20 cellular contexts compared by ENCODE assay signal in the genomic region with DNA sequence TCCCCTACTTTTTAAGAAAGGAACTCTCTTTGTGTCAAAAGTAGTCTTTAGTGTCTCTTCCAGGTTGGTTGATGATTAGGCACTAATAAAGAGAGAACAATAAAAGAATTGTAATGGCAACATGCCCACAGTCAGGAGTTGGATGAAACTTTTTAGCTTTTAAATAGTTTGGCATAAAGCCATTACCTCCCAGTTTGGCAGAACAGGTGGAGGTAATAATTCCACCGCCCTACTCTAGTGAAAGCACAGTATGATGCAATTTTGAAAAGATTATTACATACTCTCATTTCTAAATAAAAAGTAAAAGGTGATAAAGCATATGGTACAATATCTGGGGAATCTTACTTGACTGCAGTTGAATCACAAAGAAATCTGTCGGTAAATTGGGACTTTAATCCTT.
DNase-seq lines count a peak whose midpoint lies in the region; ATAC-seq and TF ChIP-seq lines count a peak whose summit lies in the region.
"Had no signal": no experiment of that assay in that cellular context is flagged by ENCODE, and none has a peak within 500 bp of the region (broad histone marks: within the 10 kb centered on the region; RNA-seq: fewer than 3 reads in every experiment).

No MANE protein-coding gene starts in this region.

- CTCF ChIA-PET in MCF 10A (lab: Yijun Ruan, JAX) (interaction anchor here (0.7 kb wide), 1 partner anchor 40 kb away, joined by 3 read pairs; no protein-coding TSS in a partner anchor), WTC11 (lab: Charles Lee) (no interaction called here)

- TF ChIP-seq POLR2A in breast epithelium (IDR thresholded peaks at IDR 0.05): no peak

- no peaks in the 10 kb centered on the region for H3K27me3 ChIP-seq in breast epithelium
- no peaks in the 10 kb centered on the region for H3K27me3 ChIP-seq in RWPE2 (ENCODE audit: insufficient read depth, poor library complexity, severe bottlenecking)

- H3K36me3 Mint-ChIP-seq in MCF 10A (ENCODE audit: insufficient read depth, unreplicated experiment): no peaks in the 10 kb centered on the region
- H3K36me3 Mint-ChIP-seq in chondrocyte (ENCODE audit: low read depth): no peaks in the 10 kb centered on the region
- no peaks in the 10 kb centered on the region for H3K36me3 Mint-ChIP-seq in WTC11

- H3K4me3 Mint-ChIP-seq in MCF 10A (ENCODE audit: unreplicated experiment) (peak overlapping the region; percentile 8), chondrocyte (ENCODE audit: unreplicated experiment) (no peak overlapping the region), WTC11 (no peak overlapping the region)
- H3K4me3 Mint-ChIP-seq: CD4-positive, alpha-beta T cell; H9 had no signal

- peak overlapping the region; percentile 82 for H3K27ac Mint-ChIP-seq in MCF 10A (ENCODE audit: low read depth, unreplicated experiment)
- H3K27ac Mint-ChIP-seq in chondrocyte (ENCODE audit: unreplicated experiment): no peak overlapping the region
- H3K27ac Mint-ChIP-seq in WTC11: no peak overlapping the region
- H3K27ac Mint-ChIP-seq: CD4-positive, alpha-beta T cell; H9 had no signal

- intact Hi-C loops in MCF 10A (cut with micrococcal nuclease): no loop called here
- intact Hi-C loops in breast epithelium (cut with DNase I; ENCODE audit: low total_unique reads): no loop called here

- H3K4me1 Mint-ChIP-seq in MCF 10A (ENCODE audit: insufficient read depth, unreplicated experiment) (peaks cover 36% of the 10 kb centered on the region), chondrocyte (ENCODE audit: low read depth) (peaks cover 11% of the 10 kb centered on the region), WTC11 (peaks cover 4% of the 10 kb centered on the region; the same call in 1 of the 2 replicates)

- no TSS peak for BruUV-seq in MCF 10A (replicated peaks; lab: Mats Ljungman, UMichigan)

- POLR2A ChIA-PET in MCF 10A (lab: Yijun Ruan, JAX) (interaction anchor here (0.9 to 1.7 kb wide), 3 partner anchors 11 to 82 kb away, joined by 3 to 6 read pairs (median 4); no protein-coding TSS in a partner anchor), WTC11 (lab: Charles Lee) (no interaction called here)

- no peak overlapping the region for H3K27ac ChIP-seq in breast epithelium
- no peak overlapping the region for H3K27ac ChIP-seq in RWPE2 (ENCODE audit: poor library complexity, severe bottlenecking)
- H3K27ac ChIP-seq: 22Rv1, A549, C4-2B had no signal

- TF ChIP-seq CTCF in MCF 10A (IDR thresholded peaks at IDR 0.05; ENCODE audit: unreplicated experiment) (no peak), breast epithelium (IDR thresholded peaks at IDR 0.05) (no peak), RWPE2 (IDR thresholded peaks at IDR 0.05; ENCODE audit: poor library complexity, severe bottlenecking) (no peak), epithelial cell of esophagus (IDR thresholded peaks at IDR 0.05; ENCODE audit: insufficient read depth, low read depth, low read length, missing control alignments) (no peak), chondrocyte (IDR thresholded peaks at IDR 0.05) (no peak), WTC11 (IDR thresholded peaks at IDR 0.05) (no peak)

- H3K9me3 ChIP-seq in breast epithelium (no peaks in the 10 kb centered on the region), RWPE2 (ENCODE audit: severe bottlenecking) (no peaks in the 10 kb centered on the region)
- H3K9me3 ChIP-seq: A549, Caco-2 had no signal

- H3K4me1 ChIP-seq in breast epithelium (no peaks in the 10 kb centered on the region), RWPE2 (ENCODE audit: insufficient read depth, poor library complexity, severe bottlenecking) (peaks cover 30% of the 10 kb centered on the region)
- H3K4me1 ChIP-seq: A549, Caco-2 had no signal

- peaks cover 10% of the 10 kb centered on the region for H3K9me3 Mint-ChIP-seq in MCF 10A (ENCODE audit: unreplicated experiment)
- no peaks in the 10 kb centered on the region for H3K9me3 Mint-ChIP-seq in chondrocyte (ENCODE audit: low read depth)
- H3K9me3 Mint-ChIP-seq in WTC11: no peaks in the 10 kb centered on the region
- H3K9me3 Mint-ChIP-seq: CD4-positive, alpha-beta T cell; H9 had no signal

- H3K4me3 ChIP-seq in breast epithelium (no peak overlapping the region), RWPE2 (ENCODE audit: severe bottlenecking) (no peak overlapping the region), epithelial cell of esophagus (ENCODE audit: low read length) (no peak overlapping the region)
- H3K4me3 ChIP-seq: A549 had no signal

- H3K27me3 Mint-ChIP-seq in MCF 10A (ENCODE audit: insufficient read depth, unreplicated experiment) (no peaks in the 10 kb centered on the region), chondrocyte (ENCODE audit: low read depth) (no peaks in the 10 kb centered on the region), WTC11 (ENCODE audit: low read depth) (no peaks in the 10 kb centered on the region)

- ATAC-seq in RWPE2 (ENCODE audit: low read depth) (0 out of 3 replicates have a peak, but pooled peaks have one; percentile 13), WTC11 (no peak), HG03039 (IDR thresholded peaks at IDR 0.05; ENCODE audit: unreplicated experiment) (no peak)
- ATAC-seq: A549 had no signal

- H3K36me3 ChIP-seq in breast epithelium (no peaks in the 10 kb centered on the region), RWPE2 (ENCODE audit: low read depth) (no peaks in the 10 kb centered on the region)

- DNase-seq in MCF 10A (ENCODE audit: unreplicated experiment) (peak; percentile 58), breast epithelium (ENCODE audit: low spot score in 2 of 2) (no peak), RWPE2 (ENCODE audit: low spot score) (no peak), epithelial cell of esophagus (ENCODE audit: low read depth) (peak; percentile 10), chondrocyte (ENCODE audit: low spot score) (no peak), WTC11 (ENCODE audit: low spot score) (no peak)
- no peak for DNase-seq in activated CD4-positive, CD25-positive, alpha-beta regulatory T cell (lab: John Stamatoyannopoulos, UW)
- DNase-seq: AML-193; Caco-2; CD4-positive, alpha-beta T cell; DMS153; DMS79 treated with DMSO at 0.1 percent for 48 hours; GF-D8; GOT3; H9; IMR-90 had no signal

TF ChIP-seq in WTC11, 78 proteins besides CTCF, POLR2A, EP300 and RAD21 (continues in another document):
- TF ChIP-seq ZBTB21 (CRISPR knock-in tag; IDR thresholded peaks at IDR 0.05; ENCODE audit: borderline replicate concordance): no peak
- TF ChIP-seq ZNF423 (CRISPR knock-in tag; IDR thresholded peaks at IDR 0.05): no peak
- no peak for TF ChIP-seq TCF7 (CRISPR knock-in tag; IDR thresholded peaks at IDR 0.05; ENCODE audit: low read depth)
- TF ChIP-seq, protein P1, sequence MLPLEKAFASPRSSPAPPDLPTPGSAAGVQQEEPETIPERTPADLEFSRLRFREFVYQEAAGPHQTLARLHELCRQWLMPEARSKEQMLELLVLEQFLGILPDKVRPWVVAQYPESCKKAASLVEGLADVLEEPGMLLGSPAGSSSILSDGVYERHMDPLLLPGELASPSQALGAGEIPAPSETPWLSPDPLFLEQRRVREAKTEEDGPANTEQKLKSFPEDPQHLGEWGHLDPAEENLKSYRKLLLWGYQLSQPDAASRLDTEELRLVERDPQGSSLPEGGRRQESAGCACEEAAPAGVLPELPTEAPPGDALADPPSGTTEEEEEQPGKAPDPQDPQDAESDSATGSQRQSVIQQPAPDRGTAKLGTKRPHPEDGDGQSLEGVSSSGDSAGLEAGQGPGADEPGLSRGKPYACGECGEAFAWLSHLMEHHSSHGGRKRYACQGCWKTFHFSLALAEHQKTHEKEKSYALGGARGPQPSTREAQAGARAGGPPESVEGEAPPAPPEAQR (CRISPR knock-in tag; IDR thresholded peaks at IDR 0.05): no peak
- TF ChIP-seq OVOL2 (CRISPR knock-in tag; IDR thresholded peaks at IDR 0.05; ENCODE audit: borderline replicate concordance): no peak
- no peak for TF ChIP-seq PRRX2 (CRISPR knock-in tag; IDR thresholded peaks at IDR 0.05)
- TF ChIP-seq, protein P2, sequence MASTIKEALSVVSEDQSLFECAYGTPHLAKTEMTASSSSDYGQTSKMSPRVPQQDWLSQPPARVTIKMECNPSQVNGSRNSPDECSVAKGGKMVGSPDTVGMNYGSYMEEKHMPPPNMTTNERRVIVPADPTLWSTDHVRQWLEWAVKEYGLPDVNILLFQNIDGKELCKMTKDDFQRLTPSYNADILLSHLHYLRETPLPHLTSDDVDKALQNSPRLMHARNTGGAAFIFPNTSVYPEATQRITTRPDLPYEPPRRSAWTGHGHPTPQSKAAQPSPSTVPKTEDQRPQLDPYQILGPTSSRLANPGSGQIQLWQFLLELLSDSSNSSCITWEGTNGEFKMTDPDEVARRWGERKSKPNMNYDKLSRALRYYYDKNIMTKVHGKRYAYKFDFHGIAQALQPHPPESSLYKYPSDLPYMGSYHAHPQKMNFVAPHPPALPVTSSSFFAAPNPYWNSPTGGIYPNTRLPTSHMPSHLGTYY (CRISPR knock-in tag; IDR thresholded peaks at IDR 0.05): no peak
- no peak for TF ChIP-seq ZNF263 (CRISPR knock-in tag; IDR thresholded peaks at IDR 0.05; ENCODE audit: low read depth)
- TF ChIP-seq SMAD4 (CRISPR knock-in tag; IDR thresholded peaks at IDR 0.05): no peak
- TF ChIP-seq ZNF232 (CRISPR knock-in tag; IDR thresholded peaks at IDR 0.05): no peak
- TF ChIP-seq IRF2 (CRISPR knock-in tag; IDR thresholded peaks at IDR 0.05; ENCODE audit: borderline replicate concordance, low read depth): no peak
- TF ChIP-seq, protein P3, sequence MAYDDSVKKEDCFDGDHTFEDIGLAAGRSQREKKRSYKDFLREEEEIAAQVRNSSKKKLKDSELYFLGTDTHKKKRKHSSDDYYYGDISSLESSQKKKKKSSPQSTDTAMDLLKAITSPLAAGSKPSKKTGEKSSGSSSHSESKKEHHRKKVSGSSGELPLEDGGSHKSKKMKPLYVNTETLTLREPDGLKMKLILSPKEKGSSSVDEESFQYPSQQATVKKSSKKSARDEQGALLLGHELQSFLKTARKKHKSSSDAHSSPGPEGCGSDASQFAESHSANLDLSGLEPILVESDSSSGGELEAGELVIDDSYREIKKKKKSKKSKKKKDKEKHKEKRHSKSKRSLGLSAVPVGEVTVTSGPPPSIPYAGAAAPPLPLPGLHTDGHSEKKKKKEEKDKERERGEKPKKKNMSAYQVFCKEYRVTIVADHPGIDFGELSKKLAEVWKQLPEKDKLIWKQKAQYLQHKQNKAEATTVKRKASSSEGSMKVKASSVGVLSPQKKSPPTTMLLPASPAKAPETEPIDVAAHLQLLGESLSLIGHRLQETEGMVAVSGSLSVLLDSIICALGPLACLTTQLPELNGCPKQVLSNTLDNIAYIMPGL (CRISPR knock-in tag; IDR thresholded peaks at IDR 0.05): no peak
- TF ChIP-seq ZNF121 (CRISPR knock-in tag; IDR thresholded peaks at IDR 0.05): no peak
- TF ChIP-seq GABPB1 (CRISPR knock-in tag; IDR thresholded peaks at IDR 0.05): no peak

Comparison
In these comparisons a context has a peak if more than half of its experiments do, and no peak if none do; other contexts are left out.
1. DNase-seq: peak in MCF 10A (single experiment) and epithelial cell of esophagus (single experiment); none in breast epithelium (0 of 2), RWPE2 (single experiment), activated CD4-positive, CD25-positive, alpha-beta regulatory T cell (0 of 4), chondrocyte (single experiment) and WTC11 (single experiment).